ENCODE assay signal across 11 cellular contexts in the genomic region with DNA sequence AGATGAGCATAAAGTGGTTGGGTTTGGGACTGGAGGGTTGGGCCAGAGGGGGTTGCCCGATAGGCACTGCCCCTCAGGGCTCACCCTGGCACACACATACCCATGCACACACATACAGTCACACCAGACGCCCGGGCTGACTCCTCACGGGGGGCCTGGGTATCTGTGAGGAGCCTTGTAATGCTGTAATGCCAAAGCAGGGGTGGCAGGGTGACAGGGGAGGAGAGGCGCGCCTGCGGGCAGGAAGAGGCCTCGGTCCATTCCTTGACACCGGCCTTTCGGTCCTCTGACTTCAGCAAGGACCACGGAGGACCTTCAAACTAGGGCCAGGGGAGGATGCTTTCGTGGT. TPM values are rescaled to one million over a fixed set of nuclear protein-coding genes. Genes with fewer than 3 reads are reported as not detected.
DNase-seq lines count a peak whose midpoint lies in the region; ATAC-seq and TF ChIP-seq lines count a peak whose summit lies in the region.
"Had no signal": no experiment of that assay in that cellular context is flagged by ENCODE, and none has a peak within 500 bp of the region (broad histone marks: within the 10 kb centered on the region; RNA-seq: fewer than 3 reads in every experiment).

No MANE protein-coding gene starts in this region.

- TF ChIP-seq CTCF in brain microvascular endothelial cell (IDR thresholded peaks at IDR 0.05; ENCODE audit: low read depth, low read length, missing control alignments), result no peak

- DNase-seq in activated T-cell treated with anti-CD3 and anti-CD28 coated beads, Interleukin-2, amount 50 U/mL, for 72 hours, result no peak
- no peak for DNase-seq in activated T-cell treated with anti-CD3 and anti-CD28 coated beads, Interleukin-2, amount 50 U/mL, for 48 hours
- DNase-seq in brain microvascular endothelial cell (no peak), memory B cell (ENCODE audit: low spot score in 2 of 2) (no peak), globus pallidus (ENCODE audit: low spot score) (no peak), GM19238 (ENCODE audit: insufficient read length, low spot score) (no peak)
- DNase-seq: AML-193, KG1 had no signal

- peak overlapping the region; percentile 36 to 69 for H3K4me3 Mint-ChIP-seq in activated T-cell treated with anti-CD3 and anti-CD28 coated beads, Interleukin-2, amount 50 U/mL, for 72 hours
- peak overlapping the region; percentile 56 for H3K4me3 Mint-ChIP-seq in memory B cell

- no peak for ATAC-seq in activated T-cell treated with anti-CD3 and anti-CD28 coated beads, Interleukin-2, amount 50 U/mL, for 72 hours (replicated peaks in 1 of 2)
- ATAC-seq in memory B cell (ENCODE audit: low read depth) (no peak), HG02973 (IDR thresholded peaks at IDR 0.05; ENCODE audit: unreplicated experiment) (no peak)

- in situ Hi-C loops in brain microvascular endothelial cell (cut with HindIII; ENCODE audit: low pct_ligation_motif_present, low sequenced_read_pairs), result no loop called here

- H3K4me3 ChIP-seq in brain microvascular endothelial cell (ENCODE audit: low read depth, low read length), result peak overlapping the region; percentile 42
- H3K4me3 ChIP-seq: lung had no signal

- H3K27me3 Mint-ChIP-seq in activated T-cell treated with anti-CD3 and anti-CD28 coated beads, Interleukin-2, amount 50 U/mL, for 72 hours (ENCODE audit: low read depth), result peaks cover 42% of the 10 kb centered on the region
- peaks cover 41% of the 10 kb centered on the region for H3K27me3 Mint-ChIP-seq in memory B cell

- no peaks in the 10 kb centered on the region for H3K9me3 Mint-ChIP-seq in activated T-cell treated with anti-CD3 and anti-CD28 coated beads, Interleukin-2, amount 50 U/mL, for 72 hours
- no peaks in the 10 kb centered on the region for H3K9me3 Mint-ChIP-seq in memory B cell

- H3K36me3 Mint-ChIP-seq in activated T-cell treated with anti-CD3 and anti-CD28 coated beads, Interleukin-2, amount 50 U/mL, for 72 hours (ENCODE audit: insufficient read depth in 2 of 2), result no peaks in the 10 kb centered on the region
- H3K36me3 Mint-ChIP-seq in memory B cell, result no peaks in the 10 kb centered on the region

- H3K27ac ChIP-seq in brain microvascular endothelial cell (no peak overlapping the region), temporal lobe (ENCODE audit: low read depth, low read length) (peak overlapping the region; percentile 98)

- H3K4me1 Mint-ChIP-seq in activated T-cell treated with anti-CD3 and anti-CD28 coated beads, Interleukin-2, amount 50 U/mL, for 72 hours (ENCODE audit: low read depth), result peaks cover 7% of the 10 kb centered on the region
- H3K4me1 Mint-ChIP-seq in memory B cell, result peaks cover 7% of the 10 kb centered on the region

- H3K36me3 ChIP-seq in brain microvascular endothelial cell (replicated peaks), result no peaks in the 10 kb centered on the region

- H3K27me3 ChIP-seq in brain microvascular endothelial cell (replicated peaks), result no peaks in the 10 kb centered on the region

- no peak overlapping the region for H3K27ac Mint-ChIP-seq in activated T-cell treated with anti-CD3 and anti-CD28 coated beads, Interleukin-2, amount 50 U/mL, for 72 hours
- no peak overlapping the region for H3K27ac Mint-ChIP-seq in memory B cell

RNA-seq across cellular contexts. Expression of gene FAIM2, which starts 0.4 kb away (rescaled TPM):
- under 1 TPM; 0.39 to 0.67 TPM for total RNA-seq in activated T-cell treated with anti-CD3 and anti-CD28 coated beads, Interleukin-2, amount 50 U/mL, for 72 hours
- total RNA-seq in temporal lobe, result 24.6 TPM

RNA-seq across cellular contexts. Expression of gene AQP2, which starts 47.2 kb away (rescaled TPM):
- not detected for total RNA-seq in activated T-cell treated with anti-CD3 and anti-CD28 coated beads, Interleukin-2, amount 50 U/mL, for 72 hours
- total RNA-seq in temporal lobe, result not detected
- total RNA-seq: lung had no signal

RNA-seq across cellular contexts. Expression of gene AQP5, which starts 58.3 kb away (rescaled TPM):
- not detected for total RNA-seq in activated T-cell treated with anti-CD3 and anti-CD28 coated beads, Interleukin-2, amount 50 U/mL, for 72 hours
- total RNA-seq in temporal lobe, result 0.74 TPM

Comparison
In these comparisons a context has a peak if more than half of its experiments do, and no peak if none do; other contexts are left out.
1. RNA of gene FAIM2, which starts 0.4 kb away (total RNA-seq): 24.6 TPM in temporal lobe (single experiment); 0.39 to 0.67 TPM in activated T-cell treated with anti-CD3 and anti-CD28 coated beads, Interleukin-2, amount 50 U/mL, for 72 hours; every median in the first group is over 10 times any median in the second.